Comparison of ENCODE assay signal across 14 cellular contexts in the genomic region with DNA sequence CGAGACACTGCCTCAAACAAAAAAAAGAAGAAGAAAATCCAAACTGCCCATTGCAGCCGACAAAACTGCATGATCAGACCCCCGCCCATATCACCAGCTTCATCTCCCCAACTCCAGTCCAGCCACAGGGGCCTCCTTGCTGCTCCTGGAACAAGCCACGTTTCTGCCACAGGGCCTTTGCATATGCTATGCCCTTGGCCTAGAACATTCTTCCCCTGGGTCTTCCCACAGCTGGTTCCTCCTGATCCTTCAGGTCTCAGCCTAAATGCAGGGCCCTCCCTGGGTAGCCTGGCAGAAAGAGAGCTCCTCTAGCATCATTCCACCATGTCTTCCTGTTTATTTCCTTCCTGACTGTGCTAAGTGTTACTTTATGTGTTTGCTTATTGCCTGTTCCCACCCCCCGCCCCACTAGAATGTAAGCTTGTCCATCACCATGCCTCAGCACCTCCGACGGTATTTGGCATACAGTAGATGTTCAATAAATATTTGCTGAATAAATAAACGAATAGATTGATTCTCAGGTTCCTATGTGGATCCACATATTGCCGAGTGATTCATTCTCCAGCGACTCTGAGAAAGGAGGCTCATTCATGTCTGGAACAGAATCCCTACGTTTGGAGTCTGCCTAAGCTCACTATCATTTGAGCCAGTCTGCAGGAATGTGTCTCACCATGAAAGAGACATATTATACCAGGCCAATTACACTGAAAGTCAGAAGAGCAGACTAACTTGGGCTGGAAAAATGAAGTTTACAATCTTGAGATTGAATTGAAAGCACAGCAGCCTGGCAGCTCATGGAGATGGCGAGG. TPM values are rescaled to one million over a fixed set of nuclear protein-coding genes. Genes with fewer than 3 reads are reported as not detected.
DNase-seq lines count a peak whose midpoint lies in the region; ATAC-seq and TF ChIP-seq lines count a peak whose summit lies in the region.
"Had no signal": no experiment of that assay in that cellular context is flagged by ENCODE, and none has a peak within 500 bp of the region (broad histone marks: within the 10 kb centered on the region; RNA-seq: fewer than 3 reads in every experiment).

No MANE protein-coding gene starts in this region.

- H3K27ac ChIP-seq in Panc1 (ENCODE audit: low read length) (peak overlapping the region; percentile 49; the same call in 1 of the 2 replicates), coronary artery (peak overlapping the region in 1 of 2 donors; percentile 13)
- H3K27ac ChIP-seq: esophagus squamous epithelium had no signal

- no peak for ATAC-seq in Panc1
- no peak for ATAC-seq in GM18498 (IDR thresholded peaks at IDR 0.05; ENCODE audit: unreplicated experiment)
- ATAC-seq: activated T-helper 17 cell treated with anti-CD3 and anti-CD28 coated beads, Interleukin-2, amount 50 U/mL, for 72 hours had no signal

- H3K4me1 ChIP-seq in Panc1 (ENCODE audit: control insufficient read depth, insufficient read depth, low read length): peaks cover 11% of the 10 kb centered on the region
- H3K4me1 ChIP-seq: ascending aorta had no signal

- H3K4me3 ChIP-seq in Panc1 (ENCODE audit: low read depth in 2 of 2, low read length in 2 of 2): no peak overlapping the region
- H3K4me3 ChIP-seq in coronary artery: peak overlapping the region; percentile 19
- H3K4me3 ChIP-seq: esophagus squamous epithelium had no signal

- in situ Hi-C loops in Panc1 (cut with HindIII; ENCODE audit: low pct_unique_long_range_greater_than_20kb, low sequenced_read_pairs): no loop called here

- BruUV-seq in Panc1 (replicated peaks; lab: Mats Ljungman, UMichigan): no TSS peak

- POLR2A ChIA-PET in Panc1 (lab: Charles Lee): interaction anchor here (0.6 kb wide), 1 partner anchor 499 kb away, joined by 7 read pairs; no protein-coding TSS in a partner anchor

- H3K9me3 ChIP-seq in Panc1 (ENCODE audit: control insufficient read depth, insufficient read depth, low read depth, low read length): no peaks in the 10 kb centered on the region
- H3K9me3 ChIP-seq: ascending aorta, esophagus squamous epithelium had no signal

- DNase-seq in COLO829 (ENCODE audit: low spot score) (peak; percentile 54), Panc1 (ENCODE audit: low read depth, low spot score) (no peak), coronary artery (ENCODE audit: low spot score) (no peak), posterior vena cava (ENCODE audit: low spot score) (peak; percentile 26), putamen (ENCODE audit: low spot score) (no peak), ecto neural progenitor cell (ENCODE audit: low spot score) (no peak)
- DNase-seq: activated CD4-positive, alpha-beta T cell treated with anti-CD3 and anti-CD28 coated beads, Interleukin-2, amount 50 U/mL, for 48 hours; DMS53; esophagus squamous epithelium; NCI-H1436 treated with DMSO at 0.1 percent for 48 hours; nucleus accumbens had no signal

- intact Hi-C loops in Panc1 (cut with micrococcal nuclease; ENCODE audit: unreplicated experiment) (no loop called here), posterior vena cava (cut with DNase I) (no loop called here)

- H3K27me3 ChIP-seq in Panc1 (ENCODE audit: control insufficient read depth, insufficient read depth, low read length): no peaks in the 10 kb centered on the region
- H3K27me3 ChIP-seq: ascending aorta, esophagus squamous epithelium had no signal

- no peaks in the 10 kb centered on the region for H3K36me3 ChIP-seq in Panc1 (ENCODE audit: control insufficient read depth, insufficient read depth, low read length)
- H3K36me3 ChIP-seq: ascending aorta, esophagus squamous epithelium had no signal

- CTCF ChIA-PET in Panc1 (lab: Charles Lee): interaction anchor here (0.5 to 0.7 kb wide), 6 partner anchors 76 to 847 kb away, joined by 3 to 15 read pairs (median 3); no protein-coding TSS in a partner anchor

- TF ChIP-seq CTCF in Panc1 (IDR thresholded peaks at IDR 0.05) (no peak), coronary artery (IDR thresholded peaks at IDR 0.05) (no peak)

RNA-seq across cellular contexts. Expression of a gene that starts 56.1 kb away (rescaled TPM):
- total RNA-seq in Panc1 (2021; ENCODE audit: unreplicated experiment): 10.6 TPM
- polyA plus RNA-seq in Panc1 (2012; ENCODE audit: insufficient read length): 11.6 TPM
- 10 to 100 TPM in 1 of 2 donors, 1 to 10 TPM in 1; 4.4 to 11.8 TPM for total RNA-seq in posterior vena cava

Comparison
In these comparisons a context has a peak if more than half of its experiments do, and no peak if none do; other contexts are left out.
1. DNase-seq: peak in COLO829 (single experiment) and posterior vena cava (single experiment); none in Panc1 (single experiment), coronary artery (single experiment), putamen (single experiment) and ecto neural progenitor cell (single experiment).